29 cellular contexts compared by ENCODE assay signal in the genomic region with DNA sequence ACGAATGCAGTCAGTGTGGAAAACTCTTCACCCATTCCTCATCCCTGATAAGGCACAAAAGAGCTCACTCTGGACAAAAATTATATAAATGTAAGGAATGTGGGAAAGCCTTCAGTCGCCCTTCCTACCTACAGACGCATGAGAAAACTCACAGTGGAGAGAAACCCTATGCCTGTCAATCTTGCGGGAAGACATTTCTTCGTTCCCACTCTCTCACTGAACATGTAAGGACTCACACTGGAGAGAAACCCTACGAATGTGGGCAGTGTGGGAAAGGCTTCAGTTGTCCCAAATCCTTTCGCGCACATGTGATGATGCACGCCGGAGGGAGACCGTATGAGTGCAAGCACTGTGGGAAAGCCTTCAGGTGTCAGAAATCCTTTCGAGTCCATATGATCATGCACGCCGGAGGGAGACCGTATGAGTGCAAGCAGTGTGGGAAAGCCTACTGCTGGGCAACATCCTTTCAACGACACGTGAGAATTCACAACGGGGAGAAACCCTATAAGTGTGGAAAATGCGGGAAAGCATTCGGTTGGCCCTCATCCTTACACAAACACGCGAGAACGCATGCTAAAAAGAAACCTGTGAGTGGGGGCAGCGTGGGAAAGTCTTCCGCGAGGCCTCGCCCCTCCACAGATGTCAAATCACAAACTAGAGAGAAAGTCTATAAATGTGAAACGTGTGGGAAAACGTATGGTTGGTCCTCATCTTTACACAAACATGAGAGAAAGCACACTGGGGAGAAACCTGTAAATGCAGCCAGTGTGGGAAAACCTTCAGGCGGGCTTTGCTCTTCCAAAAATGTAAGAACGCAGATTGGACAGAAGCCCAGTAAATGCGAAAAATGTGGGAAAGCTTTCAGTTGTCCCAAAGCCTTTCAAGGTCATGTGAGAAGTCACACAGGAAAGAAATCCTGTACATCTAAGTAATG. TPM values are rescaled to one million over a fixed set of nuclear protein-coding genes. Genes with fewer than 3 reads are reported as not detected.
"Had no signal": no experiment of that assay in that cellular context is flagged by ENCODE, and none has a peak within 500 bp of the region (broad histone marks: within the 10 kb centered on the region; RNA-seq: fewer than 3 reads in every experiment).

No MANE protein-coding gene starts in this region.

- FAIRE-seq: endometrium, islet of Langerhans, urothelium cell line had no signal

- H3K27ac ChIP-seq: dorsolateral prefrontal cortex, epithelial cell of prostate, esophagus muscularis mucosa, gastrocnemius medialis, heart right ventricle, neutrophil, psoas muscle, sigmoid colon, skin epidermis, thyroid gland had no signal

- H3K4me3 ChIP-seq: dorsolateral prefrontal cortex, esophagus muscularis mucosa, heart right ventricle, psoas muscle, sigmoid colon, skin epidermis, thyroid gland had no signal

- H3K36me3 Mint-ChIP-seq: type B pancreatic cell had no signal

- H3K27ac Mint-ChIP-seq: naive thymus-derived CD8-positive, alpha-beta T cell; stimulated activated naive B cell treated with anti-CD40 and anti-IgM and Interleukin-4, amounts not matched to agents 10 μg/mL and 1 μg/mL and 100 μg/mL, for 72 hours; stimulated activated naive CD8-positive, alpha-beta T cell treated with anti-CD3 and anti-CD28 coated beads, Interleukin-15, amount 100 ng/mL, for 72 hours; type B pancreatic cell had no signal

- H3K27me3 Mint-ChIP-seq: stimulated activated naive B cell treated with anti-CD40 and anti-IgM and Interleukin-4, amounts not matched to agents 10 μg/mL and 1 μg/mL and 100 μg/mL, for 72 hours; stimulated activated naive CD8-positive, alpha-beta T cell treated with anti-CD3 and anti-CD28 coated beads, Interleukin-15, amount 100 ng/mL, for 72 hours; type B pancreatic cell had no signal

- H3K4me1 ChIP-seq: esophagus muscularis mucosa, gastrocnemius medialis, heart right ventricle, psoas muscle, sigmoid colon, thyroid gland had no signal

- H3K27me3 ChIP-seq: dorsolateral prefrontal cortex, esophagus muscularis mucosa, gastrocnemius medialis, neutrophil, sigmoid colon, thyroid gland had no signal

- H3K4me3 Mint-ChIP-seq: naive thymus-derived CD8-positive, alpha-beta T cell; stimulated activated naive B cell treated with anti-CD40 and anti-IgM and Interleukin-4, amounts not matched to agents 10 μg/mL and 1 μg/mL and 100 μg/mL, for 72 hours; stimulated activated naive CD8-positive, alpha-beta T cell treated with anti-CD3 and anti-CD28 coated beads, Interleukin-15, amount 100 ng/mL, for 72 hours; type B pancreatic cell had no signal

- H3K9me3 Mint-ChIP-seq: type B pancreatic cell had no signal

- H3K4me1 Mint-ChIP-seq: naive thymus-derived CD8-positive, alpha-beta T cell; stimulated activated naive B cell treated with anti-CD40 and anti-IgM and Interleukin-4, amounts not matched to agents 10 μg/mL and 1 μg/mL and 100 μg/mL, for 72 hours; stimulated activated naive CD8-positive, alpha-beta T cell treated with anti-CD3 and anti-CD28 coated beads, Interleukin-15, amount 100 ng/mL, for 72 hours had no signal

- DNase-seq: cortex of kidney; dorsolateral prefrontal cortex; effector CD8-positive, alpha-beta T cell; gastrocnemius medialis; heart right ventricle; hypothalamus; kidney glomerular epithelial cell; mammary epithelial cell; naive thymus-derived CD8-positive, alpha-beta T cell; psoas muscle; retina; sigmoid colon; stimulated activated CD4-positive, alpha-beta T cell treated with anti-CD3 and anti-CD28 coated beads, Interleukin-2, amount 100 ng/mL, for 24 hours; stimulated activated CD4-positive, alpha-beta T cell treated with anti-CD3 and anti-CD28 coated beads, Interleukin-4, amount 100 ng/mL, for 4 hours; stimulated activated naive B cell treated with anti-CD40 and anti-IgM and Interleukin-4, amounts not matched to agents 10 μg/mL and 1 μg/mL and 100 μg/mL, for 72 hours; stimulated activated naive CD8-positive, alpha-beta T cell treated with anti-CD3 and anti-CD28 coated beads, Interleukin-15, amount 100 ng/mL, for 72 hours; substantia nigra; thyroid gland had no signal

- H3K9me3 ChIP-seq: thyroid gland had no signal

- ATAC-seq: gastrocnemius medialis; heart right ventricle; naive thymus-derived CD8-positive, alpha-beta T cell; psoas muscle; stimulated activated naive B cell treated with anti-CD40 and anti-IgM and Interleukin-4, amounts not matched to agents 10 μg/mL and 1 μg/mL and 100 μg/mL, for 72 hours; stimulated activated naive CD8-positive, alpha-beta T cell treated with anti-CD3 and anti-CD28 coated beads, Interleukin-15, amount 100 ng/mL, for 72 hours had no signal

- H3K36me3 ChIP-seq: esophagus muscularis mucosa, heart right ventricle, neutrophil, sigmoid colon, thyroid gland had no signal

RNA-seq across cellular contexts. Expression of gene ZNF556, which starts 10.5 kb away (rescaled TPM):
- total RNA-seq: mesenteric fat pad; mononuclear cell; naive thymus-derived CD8-positive, alpha-beta T cell; osteoblast; sigmoid colon; thyroid gland had no signal
- polyA plus RNA-seq: mammary epithelial cell; naive thymus-derived CD8-positive, alpha-beta T cell; sigmoid colon had no signal
